Comparison of ENCODE assay signal across 35 cellular contexts in genomic region chr10:84247496-84247895, GRCh38. TPM values are rescaled to one million over a fixed set of nuclear protein-coding genes. Genes with fewer than 3 reads are reported as not detected.
"Had no signal": no experiment of that assay in that cellular context is flagged by ENCODE, and none has a peak within 500 bp of the region (broad histone marks: within the 10 kb centered on the region; RNA-seq: fewer than 3 reads in every experiment).

No MANE protein-coding gene starts in this region.

- H3K36me3 ChIP-seq: ascending aorta, cardiac muscle cell had no signal

- H3K4me1 Mint-ChIP-seq: activated CD4-positive, alpha-beta memory T cell treated with anti-CD3 and anti-CD28 coated beads, Interleukin-2, amount 10 ng/mL, durations not matched to agents 7 days and 5 days; activated CD4-positive, alpha-beta T cell treated with anti-CD3 and anti-CD28 coated beads for 36 hours; activated CD4-positive, alpha-beta T cell treated with anti-CD3 and anti-CD28 coated beads, Interleukin-2, amount 10 ng/mL, durations not matched to agents 7 days and 5 days; activated naive CD4-positive, alpha-beta T cell treated with anti-CD3 and anti-CD28 coated beads, Interleukin-2, amount 10 ng/mL, durations not matched to agents 7 days and 5 days; activated naive CD4-positive, alpha-beta T cell treated with anti-CD3 and anti-CD28 coated beads, Interleukin-2, amount 50 U/mL, for 24 hours; activated naive CD8-positive, alpha-beta T cell treated with anti-CD3 and anti-CD28 coated beads, Interleukin-2, amount 10 ng/mL, durations not matched to agents 7 days and 5 days; activated naive CD8-positive, alpha-beta T cell treated with anti-CD3 and anti-CD28 coated beads, Interleukin-2, amount 50 U/mL, for 24 hours had no signal

- H3K4me3 ChIP-seq: ascending aorta, cardiac muscle cell had no signal

- H3K36me3 Mint-ChIP-seq: activated naive CD4-positive, alpha-beta T cell treated with anti-CD3 and anti-CD28 coated beads, Interleukin-2, amount 10 ng/mL, durations not matched to agents 7 days and 5 days; activated naive CD4-positive, alpha-beta T cell treated with anti-CD3 and anti-CD28 coated beads, Interleukin-2, amount 50 U/mL, for 24 hours; activated naive CD8-positive, alpha-beta T cell; activated naive CD8-positive, alpha-beta T cell treated with anti-CD3 and anti-CD28 coated beads, Interleukin-2, amount 10 ng/mL, durations not matched to agents 7 days and 5 days; brain had no signal

- DNase-seq: activated CD4-positive, alpha-beta memory T cell treated with anti-CD3 and anti-CD28 coated beads, Interleukin-2, amount 10 ng/mL, durations not matched to agents 7 days and 5 days; activated CD4-positive, alpha-beta T cell treated with anti-CD3 and anti-CD28 coated beads for 1 hour; activated CD4-positive, alpha-beta T cell treated with anti-CD3 and anti-CD28 coated beads for 36 hours; activated CD4-positive, alpha-beta T cell treated with anti-CD3 and anti-CD28 coated beads for 48 hours; activated CD4-positive, alpha-beta T cell treated with anti-CD3 and anti-CD28 coated beads, Interleukin-2, amount 10 ng/mL, durations not matched to agents 7 days and 5 days; activated CD4-positive, alpha-beta T cell treated with anti-CD3 and anti-CD28 coated beads, Interleukin-2, amount 50 U/mL, for 48 hours; activated CD4-positive, CD25-positive, alpha-beta regulatory T cell; activated CD8-positive, alpha-beta memory T cell treated with anti-CD3 and anti-CD28 coated beads, Interleukin-2, amount 50 U/mL, for 48 hours; activated CD8-positive, alpha-beta T cell treated with anti-CD3 and anti-CD28 coated beads, Interleukin-2, amount 10 ng/mL, durations not matched to agents 7 days and 5 days; activated effector memory CD4-positive, alpha-beta T cell treated with Interleukin-2 at 50 U/mL for 16 hours; activated gamma-delta T cell; activated naive CD4-positive, alpha-beta T cell treated with anti-CD3 and anti-CD28 coated beads, Interleukin-2, amount 10 ng/mL, durations not matched to agents 7 days and 5 days; activated naive CD4-positive, alpha-beta T cell treated with Interleukin-2 at 50 U/mL for 16 hours; activated naive CD8-positive, alpha-beta T cell treated with anti-CD3 and anti-CD28 coated beads, Interleukin-2, amount 10 ng/mL, durations not matched to agents 7 days and 5 days; activated naive CD8-positive, alpha-beta T cell treated with anti-CD3 and anti-CD28 coated beads, Interleukin-2, amount 50 U/mL, for 24 hours; activated T-cell treated with anti-CD3 and anti-CD28 coated beads, Interleukin-2, amount 50 U/mL, for 24 hours; activated T-cell treated with anti-CD3 and anti-CD28 coated beads, Interleukin-2, amount 50 U/mL, for 48 hours; amygdala; anterior cingulate cortex; central memory CD4-positive, alpha-beta T cell; T-helper 1 cell; T-helper 2 cell; T-helper 9 cell had no signal

- ATAC-seq: activated CD4-positive, alpha-beta T cell treated with anti-CD3 and anti-CD28 coated beads for 36 hours; activated CD4-positive, CD25-positive, alpha-beta regulatory T cell treated with anti-CD3 and anti-CD28 coated beads, Interleukin-2, amount 50 U/mL, for 24 hours; activated CD8-positive, alpha-beta T cell treated with anti-CD3 and anti-CD28 coated beads, Interleukin-2, amount 10 ng/mL, durations not matched to agents 7 days and 5 days; activated naive CD8-positive, alpha-beta T cell treated with anti-CD3 and anti-CD28 coated beads, Interleukin-2, amount 50 U/mL, for 24 hours had no signal

- H3K27me3 Mint-ChIP-seq: activated CD4-positive, alpha-beta T cell treated with anti-CD3 and anti-CD28 coated beads for 36 hours; activated naive CD8-positive, alpha-beta T cell; activated naive CD8-positive, alpha-beta T cell treated with anti-CD3 and anti-CD28 coated beads, Interleukin-2, amount 10 ng/mL, durations not matched to agents 7 days and 5 days; activated naive CD8-positive, alpha-beta T cell treated with anti-CD3 and anti-CD28 coated beads, Interleukin-2, amount 50 U/mL, for 24 hours had no signal

- H3K4me3 Mint-ChIP-seq: activated CD4-positive, alpha-beta memory T cell treated with anti-CD3 and anti-CD28 coated beads, Interleukin-2, amount 10 ng/mL, durations not matched to agents 7 days and 5 days; activated CD4-positive, alpha-beta T cell treated with anti-CD3 and anti-CD28 coated beads for 36 hours; activated CD4-positive, alpha-beta T cell treated with anti-CD3 and anti-CD28 coated beads, Interleukin-2, amount 10 ng/mL, durations not matched to agents 7 days and 5 days; activated CD8-positive, alpha-beta T cell treated with anti-CD3 and anti-CD28 coated beads, Interleukin-2, amount 10 ng/mL, durations not matched to agents 7 days and 5 days; activated naive CD4-positive, alpha-beta T cell treated with anti-CD3 and anti-CD28 coated beads, Interleukin-2, amount 10 ng/mL, durations not matched to agents 7 days and 5 days; activated naive CD4-positive, alpha-beta T cell treated with anti-CD3 and anti-CD28 coated beads, Interleukin-2, amount 50 U/mL, for 24 hours; activated naive CD8-positive, alpha-beta T cell; activated naive CD8-positive, alpha-beta T cell treated with anti-CD3 and anti-CD28 coated beads, Interleukin-2, amount 10 ng/mL, durations not matched to agents 7 days and 5 days; activated naive CD8-positive, alpha-beta T cell treated with anti-CD3 and anti-CD28 coated beads, Interleukin-2, amount 50 U/mL, for 24 hours; activated T-cell treated with anti-CD3 and anti-CD28 coated beads, Interleukin-2, amount 50 U/mL, for 24 hours; brain; T-helper 1 cell treated with Interleukin-12 subunit alpha and Interleukin-12 subunit beta and Interleukin-4 antibody, amounts not matched to agents 30 μg/mL and 1 μg/mL, for 36 hours; T-helper 2 cell treated with Interferon-gamma antibody and Interleukin-4, amounts not matched to agents 5 μg/mL and 100 μg/mL, for 36 hours had no signal

- H3K9me3 Mint-ChIP-seq: activated CD4-positive, alpha-beta memory T cell treated with anti-CD3 and anti-CD28 coated beads, Interleukin-2, amount 10 ng/mL, durations not matched to agents 7 days and 5 days; activated CD4-positive, alpha-beta T cell treated with anti-CD3 and anti-CD28 coated beads, Interleukin-2, amount 10 ng/mL, durations not matched to agents 7 days and 5 days; activated naive CD4-positive, alpha-beta T cell treated with anti-CD3 and anti-CD28 coated beads, Interleukin-2, amount 10 ng/mL, durations not matched to agents 7 days and 5 days; activated naive CD4-positive, alpha-beta T cell treated with anti-CD3 and anti-CD28 coated beads, Interleukin-2, amount 50 U/mL, for 24 hours; activated naive CD8-positive, alpha-beta T cell treated with anti-CD3 and anti-CD28 coated beads, Interleukin-2, amount 10 ng/mL, durations not matched to agents 7 days and 5 days; activated naive CD8-positive, alpha-beta T cell treated with anti-CD3 and anti-CD28 coated beads, Interleukin-2, amount 50 U/mL, for 24 hours; activated T-cell treated with anti-CD3 and anti-CD28 coated beads, Interleukin-2, amount 50 U/mL, for 24 hours; activated T-helper 2 cell treated with anti-CD3 and anti-CD28 coated beads, Interferon-gamma antibody, Interleukin-2, Interleukin-4, amounts not matched to agents 10 μg/mL and 5 μg/mL and 100 μg/mL, durations not matched to agents 14 hours and 24 hours and 36 hours; T-helper 1 cell treated with Interleukin-12 subunit alpha and Interleukin-12 subunit beta and Interleukin-4 antibody, amounts not matched to agents 30 μg/mL and 1 μg/mL, for 36 hours; T-helper 2 cell treated with Interferon-gamma antibody and Interleukin-4, amounts not matched to agents 5 μg/mL and 100 μg/mL, for 36 hours had no signal

- H3K27me3 ChIP-seq: ascending aorta, cardiac muscle cell had no signal

- H3K27ac Mint-ChIP-seq: activated CD4-positive, alpha-beta memory T cell treated with anti-CD3 and anti-CD28 coated beads, Interleukin-2, amount 10 ng/mL, durations not matched to agents 7 days and 5 days; activated CD4-positive, alpha-beta T cell treated with anti-CD3 and anti-CD28 coated beads for 36 hours; activated CD4-positive, alpha-beta T cell treated with anti-CD3 and anti-CD28 coated beads, Interleukin-2, amount 10 ng/mL, durations not matched to agents 7 days and 5 days; activated CD8-positive, alpha-beta T cell treated with anti-CD3 and anti-CD28 coated beads, Interleukin-2, amount 10 ng/mL, durations not matched to agents 7 days and 5 days; activated naive CD4-positive, alpha-beta T cell treated with anti-CD3 and anti-CD28 coated beads, Interleukin-2, amount 10 ng/mL, durations not matched to agents 7 days and 5 days; activated naive CD4-positive, alpha-beta T cell treated with anti-CD3 and anti-CD28 coated beads, Interleukin-2, amount 50 U/mL, for 24 hours; activated naive CD8-positive, alpha-beta T cell; activated naive CD8-positive, alpha-beta T cell treated with anti-CD3 and anti-CD28 coated beads, Interleukin-2, amount 10 ng/mL, durations not matched to agents 7 days and 5 days; activated naive CD8-positive, alpha-beta T cell treated with anti-CD3 and anti-CD28 coated beads, Interleukin-2, amount 50 U/mL, for 24 hours; activated T-cell treated with anti-CD3 and anti-CD28 coated beads, Interleukin-2, amount 50 U/mL, for 24 hours; activated T-helper 2 cell treated with anti-CD3 and anti-CD28 coated beads, Interferon-gamma antibody, Interleukin-2, Interleukin-4, amounts not matched to agents 10 μg/mL and 5 μg/mL and 100 μg/mL, durations not matched to agents 14 hours and 24 hours and 36 hours; brain; T-helper 1 cell treated with Interleukin-12 subunit alpha and Interleukin-12 subunit beta and Interleukin-4 antibody, amounts not matched to agents 30 μg/mL and 1 μg/mL, for 36 hours; T-helper 2 cell treated with Interferon-gamma antibody and Interleukin-4, amounts not matched to agents 5 μg/mL and 100 μg/mL, for 36 hours had no signal

RNA-seq across cellular contexts. Expression of gene RGR, which starts 2.6 kb away (rescaled TPM):
- total RNA-seq: activated CD4-positive, alpha-beta memory T cell treated with anti-CD3 and anti-CD28 coated beads, Interleukin-2, amount 10 ng/mL, durations not matched to agents 7 days and 5 days; activated CD4-positive, alpha-beta T cell treated with anti-CD3 and anti-CD28 coated beads for 36 hours; activated CD4-positive, alpha-beta T cell treated with anti-CD3 and anti-CD28 coated beads, Interleukin-2, amount 10 ng/mL, durations not matched to agents 7 days and 5 days; activated CD8-positive, alpha-beta memory T cell treated with anti-CD3 and anti-CD28 coated beads for 36 hours; activated CD8-positive, alpha-beta T cell treated with anti-CD3 and anti-CD28 coated beads, Interleukin-2, amount 10 ng/mL, durations not matched to agents 7 days and 5 days; activated naive CD8-positive, alpha-beta T cell treated with anti-CD3 and anti-CD28 coated beads, Interleukin-2, amount 10 ng/mL, durations not matched to agents 7 days and 5 days; activated T-helper 2 cell treated with anti-CD3 and anti-CD28 coated beads, Interferon-gamma antibody, Interleukin-2, Interleukin-4, amounts not matched to agents 10 μg/mL and 5 μg/mL and 100 μg/mL, durations not matched to agents 14 hours and 24 hours and 36 hours; ascending aorta; bronchial epithelial cell; cardiac muscle cell had no signal

RNA-seq across cellular contexts. Expression of gene LRIT1, which starts 6.2 kb away (rescaled TPM):
- total RNA-seq: activated CD4-positive, alpha-beta memory T cell treated with anti-CD3 and anti-CD28 coated beads, Interleukin-2, amount 10 ng/mL, durations not matched to agents 7 days and 5 days; activated CD4-positive, alpha-beta T cell treated with anti-CD3 and anti-CD28 coated beads for 36 hours; activated CD4-positive, alpha-beta T cell treated with anti-CD3 and anti-CD28 coated beads, Interleukin-2, amount 10 ng/mL, durations not matched to agents 7 days and 5 days; activated CD8-positive, alpha-beta memory T cell treated with anti-CD3 and anti-CD28 coated beads for 36 hours; activated CD8-positive, alpha-beta T cell treated with anti-CD3 and anti-CD28 coated beads, Interleukin-2, amount 10 ng/mL, durations not matched to agents 7 days and 5 days; activated naive CD8-positive, alpha-beta T cell treated with anti-CD3 and anti-CD28 coated beads, Interleukin-2, amount 10 ng/mL, durations not matched to agents 7 days and 5 days; activated T-helper 2 cell treated with anti-CD3 and anti-CD28 coated beads, Interferon-gamma antibody, Interleukin-2, Interleukin-4, amounts not matched to agents 10 μg/mL and 5 μg/mL and 100 μg/mL, durations not matched to agents 14 hours and 24 hours and 36 hours; ascending aorta; bronchial epithelial cell; cardiac muscle cell; cerebellum had no signal

RNA-seq across cellular contexts. Expression of gene LRIT2, which starts 22.2 kb away (rescaled TPM):
- total RNA-seq: activated CD4-positive, alpha-beta memory T cell treated with anti-CD3 and anti-CD28 coated beads, Interleukin-2, amount 10 ng/mL, durations not matched to agents 7 days and 5 days; activated CD4-positive, alpha-beta T cell treated with anti-CD3 and anti-CD28 coated beads for 36 hours; activated CD4-positive, alpha-beta T cell treated with anti-CD3 and anti-CD28 coated beads, Interleukin-2, amount 10 ng/mL, durations not matched to agents 7 days and 5 days; activated CD8-positive, alpha-beta memory T cell treated with anti-CD3 and anti-CD28 coated beads for 36 hours; activated CD8-positive, alpha-beta T cell treated with anti-CD3 and anti-CD28 coated beads, Interleukin-2, amount 10 ng/mL, durations not matched to agents 7 days and 5 days; activated naive CD8-positive, alpha-beta T cell treated with anti-CD3 and anti-CD28 coated beads, Interleukin-2, amount 10 ng/mL, durations not matched to agents 7 days and 5 days; activated T-helper 2 cell treated with anti-CD3 and anti-CD28 coated beads, Interferon-gamma antibody, Interleukin-2, Interleukin-4, amounts not matched to agents 10 μg/mL and 5 μg/mL and 100 μg/mL, durations not matched to agents 14 hours and 24 hours and 36 hours; ascending aorta; bronchial epithelial cell; cardiac muscle cell; cerebellum had no signal

RNA-seq across cellular contexts. Expression of gene CDHR1, which starts 53.2 kb away (rescaled TPM):
- total RNA-seq: ascending aorta had no signal
